Comparison of ENCODE assay signal across 8 cellular contexts in genomic region chr10:92591550-92592140, GRCh38. TPM values are rescaled to one million over a fixed set of nuclear protein-coding genes. Genes with fewer than 3 reads are reported as not detected.
A peak's percentile ranks its signal among the peaks of the same experiment; 100 is the strongest.
DNase-seq lines count a peak whose midpoint lies in the region; ATAC-seq and TF ChIP-seq lines count a peak whose summit lies in the region.

No MANE protein-coding gene starts in this region.

- WGBS in endodermal cell (ENCODE audit: insufficient coverage in 1 of 2, insufficient read length in 1 of 2), 2 experiments: 18 to 51% methylated on average over 17 to 43 of the region's 44 CpGs

- H3K27me3 Mint-ChIP-seq in CD8-positive, alpha-beta T cell (ENCODE audit: low read depth): peaks cover 5% of the 10 kb centered on the region
- H3K27me3 Mint-ChIP-seq in activated CD8-positive, alpha-beta memory T cell treated with anti-CD3 and anti-CD28 coated beads, Interleukin-2, amount 10 ng/mL, durations not matched to agents 7 days and 5 days: no peaks in the 10 kb centered on the region
- H3K27me3 Mint-ChIP-seq in endodermal cell (ENCODE audit: insufficient read depth) (no peaks in the 10 kb centered on the region), mesothelial cell of epicardium (ENCODE audit: low read depth) (no peaks in the 10 kb centered on the region)

- CTCF ChIA-PET in CD8-positive, alpha-beta T cell (lab: Charles Lee): interaction anchor here (0.9 to 5.0 kb wide), 3 partner anchors 17 to 74 kb away, joined by 3 to 38 read pairs (median 6); partner anchors contain the start of gene IDE
- CTCF ChIA-PET in activated CD8-positive, alpha-beta memory T cell treated with anti-CD3 and anti-CD28 coated beads, Interleukin-2, amount 10 ng/mL, durations not matched to agents 7 days and 5 days (lab: Charles Lee): interaction anchor here (0.5 to 2.6 kb wide), 8 partner anchors 14 to 98 kb away, joined by 3 to 26 read pairs (median 3); partner anchors contain the start of gene IDE

- peak overlapping the region; percentile 57 for H3K9ac ChIP-seq in endodermal cell (ENCODE audit: extremely low read depth, low read length, poor library complexity, severe bottlenecking)

- peaks cover 20% of the 10 kb centered on the region for H3K4me1 ChIP-seq in CD8-positive, alpha-beta T cell (ENCODE audit: insufficient read depth, low read length)
- no peaks in the 10 kb centered on the region for H3K4me1 ChIP-seq in endodermal cell (ENCODE audit: control insufficient read depth, insufficient read depth, low read length)

- peak overlapping the region; percentile 72 for H3K27ac ChIP-seq in CD8-positive, alpha-beta T cell (ENCODE audit: low read depth, low read length)
- H3K27ac ChIP-seq in HL-60 (replicated peaks) (peak overlapping the region; percentile 82), endodermal cell (ENCODE audit: low read depth, low read length) (peak overlapping the region; percentile 61)

- H3K27ac Mint-ChIP-seq in CD8-positive, alpha-beta T cell: peak overlapping the region; percentile 99
- H3K27ac Mint-ChIP-seq in activated CD8-positive, alpha-beta memory T cell treated with anti-CD3 and anti-CD28 coated beads, Interleukin-2, amount 10 ng/mL, durations not matched to agents 7 days and 5 days: peak overlapping the region; percentile 99
- peak overlapping the region; percentile 97 for H3K27ac Mint-ChIP-seq in endodermal cell
- H3K27ac Mint-ChIP-seq in mesothelial cell of epicardium: peak overlapping the region; percentile 99

- peak; percentile 81 to 93 (median 87) for DNase-seq in CD8-positive, alpha-beta T cell
- DNase-seq in HL-60 (ENCODE audit: low read depth in 1 of 2, low spot score in 1 of 2) (peak; percentile 84 to 94), endodermal cell (peak; percentile 93), mesothelial cell of epicardium (ENCODE audit: low spot score in 2 of 2, unreplicated experiment in 2 of 2) (peak; percentile 64 to 85)
- DNase-seq in NK-92 treated with Interleukin-12 subunit alpha and Interleukin-12 subunit beta, amount 100 ng/mL, for 24 hours (lab: John Stamatoyannopoulos, UW): peak; percentile 81
- DNase-seq in activated CD8-positive, alpha-beta memory T cell treated with anti-CD3 and anti-CD28 coated beads, Interleukin-2, amount 10 ng/mL, durations not matched to agents 7 days and 5 days: peak; percentile 95
- DNase-seq in stimulated activated CD8-positive, alpha-beta memory T cell treated with anti-CD3 and anti-CD28 coated beads, Interleukin-15, amount 100 ng/mL, for 24 hours (ENCODE audit: low read depth): peak; percentile 79

- no peaks in the 10 kb centered on the region for H3K27me3 ChIP-seq in CD8-positive, alpha-beta T cell (ENCODE audit: insufficient read depth, low read length)
- H3K27me3 ChIP-seq in HL-60 (ENCODE audit: insufficient read depth, poor library complexity, severe bottlenecking) (no peaks in the 10 kb centered on the region), endodermal cell (ENCODE audit: control insufficient read depth, insufficient read depth, low read length, poor library complexity, severe bottlenecking) (no peaks in the 10 kb centered on the region)

- H3K36me3 Mint-ChIP-seq in CD8-positive, alpha-beta T cell: peaks cover 6% of the 10 kb centered on the region
- peaks cover 13% of the 10 kb centered on the region for H3K36me3 Mint-ChIP-seq in activated CD8-positive, alpha-beta memory T cell treated with anti-CD3 and anti-CD28 coated beads, Interleukin-2, amount 10 ng/mL, durations not matched to agents 7 days and 5 days
- H3K36me3 Mint-ChIP-seq in endodermal cell (ENCODE audit: low read depth): no peaks in the 10 kb centered on the region
- no peaks in the 10 kb centered on the region for H3K36me3 Mint-ChIP-seq in mesothelial cell of epicardium

- H3K4me1 Mint-ChIP-seq in CD8-positive, alpha-beta T cell (ENCODE audit: low read depth): peaks cover 28% of the 10 kb centered on the region
- peaks cover 35% of the 10 kb centered on the region for H3K4me1 Mint-ChIP-seq in activated CD8-positive, alpha-beta memory T cell treated with anti-CD3 and anti-CD28 coated beads, Interleukin-2, amount 10 ng/mL, durations not matched to agents 7 days and 5 days
- peaks cover 35% of the 10 kb centered on the region for H3K4me1 Mint-ChIP-seq in endodermal cell
- H3K4me1 Mint-ChIP-seq in mesothelial cell of epicardium: peaks cover 37% of the 10 kb centered on the region

- peak overlapping the region; percentile 97 for H3K4me3 Mint-ChIP-seq in CD8-positive, alpha-beta T cell
- H3K4me3 Mint-ChIP-seq in activated CD8-positive, alpha-beta memory T cell treated with anti-CD3 and anti-CD28 coated beads, Interleukin-2, amount 10 ng/mL, durations not matched to agents 7 days and 5 days: peak overlapping the region; percentile 91
- H3K4me3 Mint-ChIP-seq in endodermal cell (peak overlapping the region; percentile 93), mesothelial cell of epicardium (peak overlapping the region; percentile 92)

- H3K4me3 ChIP-seq in CD8-positive, alpha-beta T cell (ENCODE audit: low read depth, low read length): peak overlapping the region; percentile 82
- H3K4me3 ChIP-seq in HL-60 (replicated peaks; ENCODE audit: insufficient read depth, low read length) (peak overlapping the region; percentile 97), endodermal cell (ENCODE audit: low read length) (peak overlapping the region; percentile 73)

- no peaks in the 10 kb centered on the region for H3K9me3 Mint-ChIP-seq in CD8-positive, alpha-beta T cell
- H3K9me3 Mint-ChIP-seq in activated CD8-positive, alpha-beta memory T cell treated with anti-CD3 and anti-CD28 coated beads, Interleukin-2, amount 10 ng/mL, durations not matched to agents 7 days and 5 days (ENCODE audit: low read depth): no peaks in the 10 kb centered on the region
- H3K9me3 Mint-ChIP-seq in endodermal cell (no peaks in the 10 kb centered on the region), mesothelial cell of epicardium (no peaks in the 10 kb centered on the region)

- intact Hi-C loops in CD8-positive, alpha-beta T cell (cut with DNase I, micrococcal nuclease): loop anchor here (1.0 to 10.0 kb wide), 14 partner anchors 17 to 1717 kb away; partner anchors contain the start of genes EXOC6 (in 2 of the 2), IDE (in 2 of the 2), BTAF1 (in 1 of the 2) and CEP55 (in 1 of the 2)

- POLR2A ChIA-PET in CD8-positive, alpha-beta T cell (lab: Charles Lee): interaction anchor here (0.6 to 5.0 kb wide), 11 partner anchors 8 to 668 kb away, joined by 3 to 55 read pairs (median 4); partner anchors contain the start of genes BTAF1, EXOC6 and IDE

- ATAC-seq in CD8-positive, alpha-beta T cell: peak; percentile 81
- peak; percentile 75 for ATAC-seq in GM19467 (IDR thresholded peaks at IDR 0.05; ENCODE audit: unreplicated experiment)
- peak; percentile 83 for ATAC-seq in activated CD8-positive, alpha-beta memory T cell treated with anti-CD3 and anti-CD28 coated beads, Interleukin-2, amount 10 ng/mL, durations not matched to agents 7 days and 5 days

- no peaks in the 10 kb centered on the region for H3K36me3 ChIP-seq in CD8-positive, alpha-beta T cell (ENCODE audit: insufficient read depth, low read length)
- no peaks in the 10 kb centered on the region for H3K36me3 ChIP-seq in endodermal cell (ENCODE audit: control insufficient read depth, insufficient read depth, low read length)

- H3K9me3 ChIP-seq in CD8-positive, alpha-beta T cell (ENCODE audit: low read length): no peaks in the 10 kb centered on the region
- H3K9me3 ChIP-seq in endodermal cell (ENCODE audit: control insufficient read depth, low read length): no peaks in the 10 kb centered on the region

- no peak for TF ChIP-seq CTCF in CD8-positive, alpha-beta T cell (IDR thresholded peaks at IDR 0.05)
- TF ChIP-seq CTCF in HL-60 (IDR thresholded peaks at IDR 0.05; ENCODE audit: insufficient read depth, low read length) (no peak), endodermal cell (conservative IDR thresholded peaks at IDR 0.05) (no peak), mesothelial cell of epicardium (IDR thresholded peaks at IDR 0.05; ENCODE audit: unreplicated experiment) (no peak)

RNA-seq across cellular contexts. Expression of gene KIF11, which starts 1.3 kb away (rescaled TPM):
- total RNA-seq in CD8-positive, alpha-beta T cell: under 1 TPM; 0.36 to 0.38 TPM
- 10 to 100 TPM; 76.9 to 79.6 TPM for total RNA-seq in activated CD8-positive, alpha-beta memory T cell treated with anti-CD3 and anti-CD28 coated beads, Interleukin-2, amount 10 ng/mL, durations not matched to agents 7 days and 5 days
- 10 to 100 TPM; 36.5 to 55.7 TPM for total RNA-seq in endodermal cell
- polyA plus RNA-seq in endodermal cell (2013, experiment 1 of 2): 63.2 TPM
- polyA plus RNA-seq in endodermal cell (2013, experiment 2 of 2): 71.0 TPM
- total RNA-seq in mesothelial cell of epicardium: 18.0 to 19.5 TPM (median 19.4 TPM) in 3 replicates

RNA-seq across cellular contexts. Expression of gene IDE, which starts 17.8 kb away (rescaled TPM):
- 10 to 100 TPM; 12.1 to 13.2 TPM for total RNA-seq in CD8-positive, alpha-beta T cell
- 10 to 100 TPM; 14.1 to 25.9 TPM for total RNA-seq in activated CD8-positive, alpha-beta memory T cell treated with anti-CD3 and anti-CD28 coated beads, Interleukin-2, amount 10 ng/mL, durations not matched to agents 7 days and 5 days
- total RNA-seq in endodermal cell: 10 to 100 TPM; 56.3 to 63.3 TPM
- polyA plus RNA-seq in endodermal cell (2013, experiment 1 of 2): 22.8 TPM
- 21.8 TPM for polyA plus RNA-seq in endodermal cell (2013, experiment 2 of 2)
- 29.7 to 35.6 TPM (median 30.3 TPM) in 3 replicates for total RNA-seq in mesothelial cell of epicardium

Comparison
In these comparisons a context has a peak if more than half of its experiments do, and no peak if none do; other contexts are left out.
1. Peak in every context shown above with its lines: DNase-seq, ATAC-seq, H3K4me3 ChIP-seq and H3K27ac ChIP-seq.
2. RNA of gene KIF11, which starts 1.3 kb away (total RNA-seq): 76.9 to 79.6 TPM in activated CD8-positive, alpha-beta memory T cell treated with anti-CD3 and anti-CD28 coated beads, Interleukin-2, amount 10 ng/mL, durations not matched to agents 7 days and 5 days, 36.5 to 55.7 TPM in endodermal cell and 18.0 to 19.5 TPM in mesothelial cell of epicardium; 0.36 to 0.38 TPM in CD8-positive, alpha-beta T cell; every median in the first group is over 10 times any median in the second.